16 cellular contexts compared by ENCODE assay signal in the genomic region with DNA sequence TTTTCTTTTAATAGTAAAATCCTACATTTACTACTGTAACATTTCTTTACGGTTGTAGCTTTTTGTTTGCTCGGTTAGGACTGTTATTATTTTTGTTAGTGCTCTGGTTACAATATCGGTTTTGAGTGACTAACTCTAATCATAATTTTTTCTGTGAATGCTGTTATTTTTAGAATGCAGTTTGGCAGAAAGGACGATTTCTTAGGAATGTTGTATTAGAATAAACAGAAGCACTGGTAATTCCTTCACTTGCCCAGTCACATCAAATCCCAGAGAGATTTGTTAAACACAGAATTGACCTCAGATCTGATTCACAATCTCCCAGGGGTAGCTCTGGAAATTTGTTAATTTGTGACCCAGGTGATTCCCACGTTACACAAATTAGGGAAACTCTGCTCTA. TPM values are rescaled to one million over a fixed set of nuclear protein-coding genes. Genes with fewer than 3 reads are reported as not detected.
DNase-seq lines count a peak whose midpoint lies in the region; ATAC-seq and TF ChIP-seq lines count a peak whose summit lies in the region.
"Had no signal": no experiment of that assay in that cellular context is flagged by ENCODE, and none has a peak within 500 bp of the region (broad histone marks: within the 10 kb centered on the region; RNA-seq: fewer than 3 reads in every experiment).

No MANE protein-coding gene starts in this region.

- no peak overlapping the region for H3K9ac ChIP-seq in skeletal muscle satellite cell (ENCODE audit: low read depth, low read length)

- H3K36me3 ChIP-seq in SJSA1 (no peaks in the 10 kb centered on the region), skeletal muscle satellite cell (ENCODE audit: insufficient read depth, low read length) (no peaks in the 10 kb centered on the region), left ventricle myocardium inferior (no peaks in the 10 kb centered on the region), gastrocnemius medialis (no peaks in the 10 kb centered on the region)
- H3K36me3 ChIP-seq: ascending aorta, thyroid gland had no signal

- in situ Hi-C loops in gastrocnemius medialis (cut with MboI; ENCODE audit: low sequenced_read_pairs in 4 of 4): no loop called here

- ATAC-seq in gastrocnemius medialis (no peak), GM21360 (IDR thresholded peaks at IDR 0.05; ENCODE audit: unreplicated experiment) (no peak)
- ATAC-seq: natural killer cell had no signal

- intact Hi-C loops in left ventricle myocardium inferior (cut with micrococcal nuclease) (no loop called here), gastrocnemius medialis (cut with DNase I; ENCODE audit: low total_unique reads) (loop anchor here (5.0 kb wide), 1 partner anchor 134 kb away; no protein-coding TSS in a partner anchor)

- H3K4me1 ChIP-seq in SJSA1 (replicated peaks) (peaks cover 31% of the 10 kb centered on the region), skeletal muscle satellite cell (ENCODE audit: control insufficient read depth, insufficient read depth, low read length) (peaks cover 25% of the 10 kb centered on the region), left ventricle myocardium inferior (no peaks in the 10 kb centered on the region), gastrocnemius medialis (peaks cover 31 to 47% of the 10 kb centered on the region in 2 donors)

- H3K4me3 ChIP-seq in SJSA1: peak overlapping the region; percentile 2; the same call in 1 of the 2 replicates
- H3K4me3 ChIP-seq in fibroblast of mammary gland (ENCODE audit: control insufficient read depth, low read depth, low read length): no peak overlapping the region
- H3K4me3 ChIP-seq in skeletal muscle satellite cell (ENCODE audit: low read length): no peak overlapping the region
- H3K4me3 ChIP-seq in left ventricle myocardium inferior: no peak overlapping the region
- H3K4me3 ChIP-seq in gastrocnemius medialis: no peak overlapping the region
- H3K4me3 ChIP-seq: ascending aorta, thyroid gland had no signal

- H3K4me2 ChIP-seq in skeletal muscle satellite cell (ENCODE audit: low read length): peak overlapping the region; percentile 42

- H3K27ac ChIP-seq in SJSA1 (peak overlapping the region; percentile 47), left ventricle myocardium inferior (replicated peaks) (no peak overlapping the region), gastrocnemius medialis (peak overlapping the region in 1 of 4 donors; percentile 43)
- H3K27ac ChIP-seq: ascending aorta, thyroid gland had no signal

- no peaks in the 10 kb centered on the region for H3K27me3 ChIP-seq in SJSA1 (replicated peaks)
- no peaks in the 10 kb centered on the region for H3K27me3 ChIP-seq in skeletal muscle satellite cell (ENCODE audit: control insufficient read depth, insufficient read depth, low read length)
- no peaks in the 10 kb centered on the region for H3K27me3 ChIP-seq in left ventricle myocardium inferior (ENCODE audit: low read depth)
- H3K27me3 ChIP-seq in gastrocnemius medialis: no peaks in the 10 kb centered on the region
- H3K27me3 ChIP-seq: ascending aorta, thyroid gland had no signal

- H3K9me3 ChIP-seq in SJSA1 (replicated peaks) (no peaks in the 10 kb centered on the region; the same call in 1 of the 2 replicates), skeletal muscle satellite cell (replicated peaks; ENCODE audit: low read length) (no peaks in the 10 kb centered on the region), left ventricle myocardium inferior (replicated peaks) (no peaks in the 10 kb centered on the region), gastrocnemius medialis (no peaks in the 10 kb centered on the region)
- H3K9me3 ChIP-seq: ascending aorta, thyroid gland had no signal

- no peak for TF ChIP-seq CTCF in fibroblast of mammary gland (conservative IDR thresholded peaks at IDR 0.05; ENCODE audit: control insufficient read depth, insufficient read depth, low read depth, low read length)
- no peak for TF ChIP-seq CTCF in left ventricle myocardium inferior (IDR thresholded peaks at IDR 0.05; ENCODE audit: borderline replicate concordance)
- no peak for TF ChIP-seq CTCF in gastrocnemius medialis (IDR thresholded peaks at IDR 0.05 in 4 of 5, conservative IDR thresholded peaks at IDR 0.05 in 1 of 5)

- no peak for TF ChIP-seq POLR2A in gastrocnemius medialis (IDR thresholded peaks at IDR 0.05)

- DNase-seq in ELR (ENCODE audit: low read depth) (peak; percentile 6), SJSA1 (ENCODE audit: low read depth in 1 of 2, low spot score in 2 of 2) (peak in 1 of 2 experiments; percentile 50), fibroblast of mammary gland (ENCODE audit: low read depth) (peak; percentile 87), NCI-H446 treated with DMSO at 0.1 percent for 48 hours (lab: John Stamatoyannopoulos, UW) (no peak), left ventricle myocardium inferior (no peak), gastrocnemius medialis (no peak)
- DNase-seq: activated CD4-positive, alpha-beta T cell treated with anti-CD3 and anti-CD28 coated beads, Interleukin-2, amount 50 U/mL, for 48 hours; activated T-cell treated with anti-CD3 and anti-CD28 coated beads for 4 hours; C1 segment of cervical spinal cord; cortex of kidney; natural killer cell; NCI-H187 treated with DMSO at 0.1 percent for 48 hours had no signal

RNA-seq across cellular contexts. Expression of a gene that starts 21.7 kb away (rescaled TPM):
- 2.1 and 2.6 TPM in 2 replicates for total RNA-seq in SJSA1 (2014; rRNA removed; shearing (Covaris generic))
- 3.0 and 6.1 TPM in 2 replicates for total RNA-seq in skeletal muscle satellite cell (2012; rRNA removed)
- total RNA-seq in left ventricle myocardium inferior (0.60 TPM), gastrocnemius medialis (10 to 100 TPM; 41.8 to 99.7 (median 69.9) TPM)
- total RNA-seq: natural killer cell had no signal

Comparison
In these comparisons a context has a peak if more than half of its experiments do, and no peak if none do; other contexts are left out.
1. DNase-seq: peak in ELR (single experiment) and fibroblast of mammary gland (single experiment); none in NCI-H446 treated with DMSO at 0.1 percent for 48 hours (single experiment), left ventricle myocardium inferior (single experiment) and gastrocnemius medialis (0 of 2).
2. RNA of a gene that starts 21.7 kb away (total RNA-seq): 41.8 to 99.7 TPM in gastrocnemius medialis; 2.1 to 2.6 TPM in SJSA1 and 0.60 TPM in left ventricle myocardium inferior (single experiment); every median in the first group is over 10 times any median in the second.